Comparison of ENCODE assay signal across 9 cellular contexts in the genomic region with DNA sequence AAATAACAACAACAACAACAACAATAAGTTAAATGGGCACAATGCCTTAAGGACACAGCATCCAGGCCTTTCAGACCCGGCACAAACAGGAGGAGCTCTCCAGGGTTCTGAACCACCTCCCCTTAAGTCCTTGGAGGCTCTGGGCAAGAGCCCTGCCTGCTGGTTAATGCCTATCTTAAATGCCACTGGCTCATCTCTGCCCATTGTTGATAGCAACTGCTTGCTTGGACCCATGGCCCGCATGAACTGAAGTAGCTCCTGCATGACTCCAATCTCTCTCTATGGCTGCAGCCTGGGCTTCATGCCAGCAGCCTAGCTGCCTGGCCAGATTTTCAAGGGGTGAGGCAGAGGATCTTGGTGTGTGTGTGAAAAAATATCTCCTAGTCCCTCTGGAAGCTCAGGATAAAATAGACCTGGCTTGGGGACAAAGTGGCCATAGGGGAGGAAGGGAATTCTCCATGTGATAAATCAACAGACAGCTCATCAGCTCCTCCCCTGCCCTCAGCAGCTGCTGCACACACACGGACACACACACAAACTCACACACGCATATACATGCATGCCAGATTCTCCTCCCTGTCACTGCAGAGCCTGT. TPM values are rescaled to one million over a fixed set of nuclear protein-coding genes. Genes with fewer than 3 reads are reported as not detected.
DNase-seq lines count a peak whose midpoint lies in the region; ATAC-seq, FAIRE-seq and TF ChIP-seq lines count a peak whose summit lies in the region.
"Had no signal": no experiment of that assay in that cellular context is flagged by ENCODE, and none has a peak within 500 bp of the region (broad histone marks: within the 10 kb centered on the region; RNA-seq: fewer than 3 reads in every experiment).

No MANE protein-coding gene starts in this region.

- no peaks in the 10 kb centered on the region for H3K36me3 ChIP-seq in Panc1 (ENCODE audit: control insufficient read depth, insufficient read depth, low read length)
- no peaks in the 10 kb centered on the region for H3K36me3 ChIP-seq in endothelial cell of umbilical vein (ENCODE audit: control insufficient read depth in 2 of 2, extremely low read depth in 1 of 2, insufficient read depth in 2 of 2, low read length in 2 of 2)
- H3K36me3 ChIP-seq: breast epithelium had no signal

- H3K4me2 ChIP-seq in endothelial cell of umbilical vein (ENCODE audit: insufficient read depth, low read length): no peak overlapping the region

- no peak overlapping the region for H3K9ac ChIP-seq in endothelial cell of umbilical vein (replicated peaks; ENCODE audit: extremely low read depth, insufficient read depth, low read length)

- no peaks in the 10 kb centered on the region for H4K20me1 ChIP-seq in endothelial cell of umbilical vein (replicated peaks; ENCODE audit: control insufficient read depth, extremely low read depth, insufficient read depth, low read length)

- H3K27me3 ChIP-seq in Panc1 (ENCODE audit: control insufficient read depth, insufficient read depth, low read length) (no peaks in the 10 kb centered on the region), endothelial cell of umbilical vein (ENCODE audit: control insufficient read depth in 2 of 2, insufficient read depth in 2 of 2, low read length in 2 of 2) (no peaks in the 10 kb centered on the region)
- H3K27me3 ChIP-seq: breast epithelium had no signal

- no peaks in the 10 kb centered on the region for H3K9me1 ChIP-seq in endothelial cell of umbilical vein (replicated peaks; ENCODE audit: control insufficient read depth, extremely low read depth, insufficient read depth, low read length)

- dilution Hi-C loops in endothelial cell of umbilical vein (cut with MboI; ENCODE audit: extremely low pct_ligation_motif_present, low sequenced_read_pairs): no loop called here

- intact Hi-C loops in Panc1 (cut with micrococcal nuclease; ENCODE audit: unreplicated experiment) (no loop called here), endothelial cell of umbilical vein (cut with micrococcal nuclease) (loop anchor here (1.0 kb wide), 1 partner anchor 18 kb away; no protein-coding TSS in a partner anchor)

- H3K4me1 ChIP-seq in Panc1 (ENCODE audit: control insufficient read depth, insufficient read depth, low read length): no peaks in the 10 kb centered on the region; the same call in 1 of the 2 replicates
- peaks cover 15% of the 10 kb centered on the region for H3K4me1 ChIP-seq in endothelial cell of umbilical vein (ENCODE audit: control insufficient read depth, extremely low read depth, insufficient read depth, low read length)

- H3K79me2 ChIP-seq in endothelial cell of umbilical vein (ENCODE audit: control insufficient read depth, insufficient read depth, low read length): no peaks in the 10 kb centered on the region

- BruUV-seq in Panc1 (replicated peaks; lab: Mats Ljungman, UMichigan) (no TSS peak), endothelial cell of umbilical vein (replicated peaks; lab: Mats Ljungman, UMichigan) (no TSS peak)

- no peak overlapping the region for H2AFZ ChIP-seq in endothelial cell of umbilical vein (ENCODE audit: low read depth, low read length)

- ATAC-seq in Panc1 (peak; percentile 50; the same call in 1 of the 2 replicates), GM18867 (IDR thresholded peaks at IDR 0.05; ENCODE audit: unreplicated experiment) (no peak), GM21723 (IDR thresholded peaks at IDR 0.05; ENCODE audit: unreplicated experiment) (no peak)

- TF ChIP-seq CTCF in Panc1 (IDR thresholded peaks at IDR 0.05) (no peak), endothelial cell of umbilical vein (IDR thresholded peaks at IDR 0.05; ENCODE audit: extremely low read depth in 1 of 2, insufficient read depth in 1 of 2, low read depth in 1 of 2, low read length in 2 of 2) (no peak)

- no peaks in the 10 kb centered on the region for H3K9me3 ChIP-seq in Panc1 (ENCODE audit: control insufficient read depth, insufficient read depth, low read depth, low read length)
- H3K9me3 ChIP-seq in endothelial cell of umbilical vein (replicated peaks; ENCODE audit: control insufficient read depth, insufficient read depth, low read length): no peaks in the 10 kb centered on the region
- H3K9me3 ChIP-seq: breast epithelium had no signal

- H3K27ac ChIP-seq in Panc1 (ENCODE audit: low read length): no peak overlapping the region
- H3K27ac ChIP-seq in endothelial cell of umbilical vein (ENCODE audit: insufficient read depth, low read depth, low read length): no peak overlapping the region
- H3K27ac ChIP-seq: breast epithelium had no signal

- TF ChIP-seq POLR2A in endothelial cell of umbilical vein (IDR thresholded peaks at IDR 0.05; ENCODE audit: low read depth, low read length): no peak

- DNase-seq in COR-L47 (lab: John Stamatoyannopoulos, UW) (peak; percentile 77), HTR-8/SVneo (ENCODE audit: insufficient read length, low spot score) (peak; percentile 24), Panc1 (ENCODE audit: low read depth, low spot score) (no peak), endothelial cell of umbilical vein (ENCODE audit: low read depth, low spot score) (peak; percentile 64), midbrain (lab: John Stamatoyannopoulos, UW) (peak; percentile 32), NCI-H1048 (lab: John Stamatoyannopoulos, UW) (no peak)

- FAIRE-seq in HTR-8/SVneo (lab: Jason Lieb, UNC): no peak
- peak; percentile 85 for FAIRE-seq in endothelial cell of umbilical vein (lab: Jason Lieb, UNC)

- CTCF ChIA-PET in Panc1 (lab: Charles Lee): interaction anchor here (1.9 kb wide), 1 partner anchor 27 kb away, joined by 6 read pairs; no protein-coding TSS in a partner anchor
- CTCF ChIA-PET in endothelial cell of umbilical vein (lab: Charles Lee): interaction anchor here (0.6 to 7.9 kb wide), 17 partner anchors 9 to 173 kb away, joined by 3 to 108 read pairs (median 4); no protein-coding TSS in a partner anchor

- POLR2A ChIA-PET in Panc1 (lab: Charles Lee): interaction anchor here (1.1 kb wide), 1 partner anchor 13 kb away, joined by 12 read pairs; no protein-coding TSS in a partner anchor
- POLR2A ChIA-PET in endothelial cell of umbilical vein (lab: Charles Lee): interaction anchor here (0.6 kb wide), 1 partner anchor 84 kb away, joined by 4 read pairs; no protein-coding TSS in a partner anchor

- H3K4me3 ChIP-seq in Panc1 (ENCODE audit: low read depth in 2 of 2, low read length in 2 of 2): no peak overlapping the region
- H3K4me3 ChIP-seq in endothelial cell of umbilical vein (replicated peaks in 1 of 3; ENCODE audit: insufficient read depth in 1 of 3, low read depth in 1 of 3, low read length in 3 of 3): no peak overlapping the region
- H3K4me3 ChIP-seq: breast epithelium had no signal

- in situ Hi-C loops in Panc1 (cut with HindIII; ENCODE audit: low pct_unique_long_range_greater_than_20kb, low sequenced_read_pairs): no loop called here

TF ChIP-seq in endothelial cell of umbilical vein, 7 proteins besides CTCF, POLR2A, EP300 and RAD21:
- TF ChIP-seq GATA2 (IDR thresholded peaks at IDR 0.05; ENCODE audit: insufficient read depth, insufficient read length, low read depth, low read length): no peak
- TF ChIP-seq FOS (IDR thresholded peaks at IDR 0.05; ENCODE audit: borderline replicate concordance, insufficient read depth, low read length): no peak
- no peak for TF ChIP-seq MYC (IDR thresholded peaks at IDR 0.05; ENCODE audit: low read depth, low read length)
- no peak for TF ChIP-seq EZH2 (IDR thresholded peaks at IDR 0.05; ENCODE audit: borderline replicate concordance, low read depth, low read length, severe bottlenecking)
- TF ChIP-seq, protein P1, sequence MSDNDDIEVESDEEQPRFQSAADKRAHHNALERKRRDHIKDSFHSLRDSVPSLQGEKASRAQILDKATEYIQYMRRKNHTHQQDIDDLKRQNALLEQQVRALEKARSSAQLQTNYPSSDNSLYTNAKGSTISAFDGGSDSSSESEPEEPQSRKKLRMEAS (IDR thresholded peaks at IDR 0.05; ENCODE audit: insufficient read depth, insufficient read length): no peak
- TF ChIP-seq JUN (IDR thresholded peaks at IDR 0.05; ENCODE audit: borderline replicate concordance, insufficient read depth, insufficient read length, low read depth): no peak
- TF ChIP-seq POLR2AphosphoS5 (IDR thresholded peaks at IDR 0.05; ENCODE audit: insufficient read depth, low read depth, low read length): no peak

RNA-seq across cellular contexts. Expression of a gene that starts 27.4 kb away (rescaled TPM):
- total RNA-seq in Panc1 (2021; ENCODE audit: unreplicated experiment) (38.6 TPM), endothelial cell of umbilical vein (35.7 and 39.5 TPM in 2 replicates)
- 26.2 TPM for polyA plus RNA-seq in Panc1 (2012; ENCODE audit: insufficient read length)
- 18.1 and 20.0 TPM in 2 replicates for polyA plus RNA-seq in endothelial cell of umbilical vein
- 17.5 and 17.8 TPM in 2 replicates for polyA plus RNA-seq in endothelial cell of umbilical vein (2011; cell fraction: cytosol; rRNA removed)
- polyA plus RNA-seq in endothelial cell of umbilical vein (2011; cell fraction: nucleus; rRNA removed): 39.3 and 45.0 TPM in 2 replicates
- polyA plus RNA-seq in endothelial cell of umbilical vein (2012): 27.7 and 28.1 TPM in 2 replicates
- polyA minus RNA-seq in endothelial cell of umbilical vein: 18.5 and 19.2 TPM in 2 replicates
- 2.0 TPM for polyA minus RNA-seq in endothelial cell of umbilical vein (2011; cell fraction: cytosol; rRNA and poly(A)+ RNA removed)
- polyA minus RNA-seq in endothelial cell of umbilical vein (2011; cell fraction: nucleus; rRNA and poly(A)+ RNA removed): 10.0 and 11.0 TPM in 2 replicates

RNA-seq across cellular contexts. Expression of a gene that starts 27.7 kb away (rescaled TPM):
- total RNA-seq in Panc1 (2021; ENCODE audit: unreplicated experiment) (2.2 TPM), endothelial cell of umbilical vein (not detected in 2 replicates)
- 1.3 TPM for polyA plus RNA-seq in Panc1 (2012; ENCODE audit: insufficient read length)
- polyA plus RNA-seq in endothelial cell of umbilical vein: not detected in 2 replicates
- polyA plus RNA-seq in endothelial cell of umbilical vein (2011; cell fraction: cytosol; rRNA removed): not detected in 2 replicates
- polyA plus RNA-seq in endothelial cell of umbilical vein (2011; cell fraction: nucleus; rRNA removed): not detected in 2 replicates
- polyA plus RNA-seq in endothelial cell of umbilical vein (2012): not detected in 2 replicates
- polyA minus RNA-seq in endothelial cell of umbilical vein: not detected in 2 replicates
- polyA minus RNA-seq in endothelial cell of umbilical vein (2011; cell fraction: cytosol; rRNA and poly(A)+ RNA removed): not detected
- polyA minus RNA-seq in endothelial cell of umbilical vein (2011; cell fraction: nucleus; rRNA and poly(A)+ RNA removed): not detected in 2 replicates

RNA-seq across cellular contexts. Expression of a gene that starts 54.2 kb away (rescaled TPM):
- total RNA-seq in Panc1 (2021; ENCODE audit: unreplicated experiment) (9.7 TPM), endothelial cell of umbilical vein (6.3 and 7.0 TPM in 2 replicates)
- polyA plus RNA-seq in Panc1 (2012; ENCODE audit: insufficient read length): 6.7 TPM
- 2.8 TPM in 2 replicates for polyA plus RNA-seq in endothelial cell of umbilical vein
- 2.4 and 2.5 TPM in 2 replicates for polyA plus RNA-seq in endothelial cell of umbilical vein (2011; cell fraction: cytosol; rRNA removed)
- 1.3 and 1.6 TPM in 2 replicates for polyA plus RNA-seq in endothelial cell of umbilical vein (2011; cell fraction: nucleus; rRNA removed)
- 5.0 and 6.7 TPM in 2 replicates for polyA plus RNA-seq in endothelial cell of umbilical vein (2012)
- 4.8 and 5.1 TPM in 2 replicates for polyA minus RNA-seq in endothelial cell of umbilical vein
- polyA minus RNA-seq in endothelial cell of umbilical vein (2011; cell fraction: cytosol; rRNA and poly(A)+ RNA removed): 5.5 TPM
- 1.3 and 1.5 TPM in 2 replicates for polyA minus RNA-seq in endothelial cell of umbilical vein (2011; cell fraction: nucleus; rRNA and poly(A)+ RNA removed)

Comparison
In these comparisons a context has a peak if more than half of its experiments do, and no peak if none do; other contexts are left out.
1. DNase-seq: peak in COR-L47 (single experiment), HTR-8/SVneo (single experiment), endothelial cell of umbilical vein (single experiment) and midbrain (single experiment); none in Panc1 (single experiment) and NCI-H1048 (single experiment).